16 cellular contexts compared by ENCODE assay signal in the genomic region with DNA sequence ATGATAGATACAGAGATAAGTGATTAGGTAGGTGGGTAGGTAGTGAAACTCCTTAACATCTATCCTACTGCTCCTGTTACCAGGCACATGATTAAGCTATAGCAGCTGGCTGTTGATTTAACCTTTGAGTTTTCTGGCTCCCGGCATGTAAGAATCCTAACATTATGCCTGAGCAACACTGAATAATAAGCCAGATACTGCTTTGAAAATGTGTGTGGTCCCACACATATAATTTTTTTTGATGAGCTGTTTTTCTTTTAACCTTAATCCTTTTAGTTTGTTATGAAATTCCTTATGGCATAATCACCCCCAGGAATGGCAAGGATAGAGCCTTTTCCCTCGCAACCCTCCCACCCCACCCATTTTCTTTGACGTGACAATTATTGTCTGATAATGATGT.
DNase-seq lines count a peak whose midpoint lies in the region; ATAC-seq and TF ChIP-seq lines count a peak whose summit lies in the region.
"Had no signal": no experiment of that assay in that cellular context is flagged by ENCODE, and none has a peak within 500 bp of the region (broad histone marks: within the 10 kb centered on the region; RNA-seq: fewer than 3 reads in every experiment).

No MANE protein-coding gene starts in this region.

- no peak for TF ChIP-seq EP300 in sigmoid colon (IDR thresholded peaks at IDR 0.05)

- H3K36me3 ChIP-seq in sigmoid colon (no peaks in the 10 kb centered on the region), testis (ENCODE audit: low read depth, missing control alignments) (no peaks in the 10 kb centered on the region)
- H3K36me3 ChIP-seq: lower lobe of right lung, pancreas had no signal

- DNase-seq in AG09309 (ENCODE audit: low read depth) (peak; percentile 42), HT1080 (ENCODE audit: low read depth) (peak; percentile 78), kidney tubule cell (ENCODE audit: low spot score) (peak; percentile 30), sigmoid colon (no peak), testis (no peak), erythroblast (lab: John Stamatoyannopoulos, UW) (no peak)
- DNase-seq in activated naive CD4-positive, alpha-beta T cell treated with anti-CD3 and anti-CD28 coated beads, Interleukin-2, amount 50 U/mL, for 72 hours (ENCODE audit: low spot score in 2 of 2) = no peak
- DNase-seq: activated CD4-positive, alpha-beta T cell treated with anti-CD3 and anti-CD28 coated beads, Interleukin-2, amount 10 ng/mL, durations not matched to agents 24 days and 14 days; effector memory CD4-positive, alpha-beta T cell; lower lobe of right lung; NCI-H1694 treated with DMSO at 0.1 percent for 48 hours; pancreas had no signal

- peaks cover 0 to 5% of the 10 kb centered on the region in 2 donors for H3K9me3 Mint-ChIP-seq in activated naive CD4-positive, alpha-beta T cell treated with anti-CD3 and anti-CD28 coated beads, Interleukin-2, amount 50 U/mL, for 72 hours
- H3K9me3 Mint-ChIP-seq: activated T-helper 17 cell treated with anti-CD3 and anti-CD28 coated beads, Interleukin-2, amount 50 U/mL, for 72 hours; stimulated activated memory B cell treated with anti-CD40 and anti-IgM and Interleukin-4, amounts not matched to agents 10 μg/mL and 1 μg/mL and 100 μg/mL, for 72 hours had no signal

- H3K27me3 ChIP-seq in sigmoid colon (no peaks in the 10 kb centered on the region), testis (no peaks in the 10 kb centered on the region)
- H3K27me3 ChIP-seq: pancreas had no signal

- TF ChIP-seq CTCF in AG09309 (IDR thresholded peaks at IDR 0.05; ENCODE audit: control insufficient read depth, insufficient read depth, low read depth, low read length, missing control alignments) (no peak), WI38 (IDR thresholded peaks at IDR 0.05; ENCODE audit: low read depth, low read length) (no peak), sigmoid colon (IDR thresholded peaks at IDR 0.05) (no peak), testis (IDR thresholded peaks at IDR 0.05) (no peak)

- no peak for ATAC-seq in activated naive CD4-positive, alpha-beta T cell treated with anti-CD3 and anti-CD28 coated beads, Interleukin-2, amount 50 U/mL, for 72 hours
- ATAC-seq: activated T-helper 17 cell treated with anti-CD3 and anti-CD28 coated beads, Interleukin-2, amount 50 U/mL, for 72 hours; lower lobe of right lung; stimulated activated memory B cell treated with anti-CD40 and anti-IgM and Interleukin-4, amounts not matched to agents 10 μg/mL and 1 μg/mL and 100 μg/mL, for 72 hours had no signal

- intact Hi-C loops in sigmoid colon (cut with DNase I) (no loop called here), testis (cut with DNase I; ENCODE audit: low total_unique reads) (no loop called here)

- H3K27ac ChIP-seq in sigmoid colon (no peak overlapping the region), testis (no peak overlapping the region)
- H3K27ac ChIP-seq: lower lobe of right lung had no signal

- 18 to 58% methylated on average over 3 of the region's 3 CpGs for WGBS in sigmoid colon, 2 donors
- 58 to 66% methylated on average over 3 of the region's 3 CpGs for WGBS in testis, 2 donors

- no peak overlapping the region for H3K27ac Mint-ChIP-seq in activated naive CD4-positive, alpha-beta T cell treated with anti-CD3 and anti-CD28 coated beads, Interleukin-2, amount 50 U/mL, for 72 hours
- H3K27ac Mint-ChIP-seq: activated CD4-positive, alpha-beta T cell treated with anti-CD3 and anti-CD28 coated beads, Interleukin-2, amount 10 ng/mL, durations not matched to agents 24 days and 14 days; activated T-helper 17 cell treated with anti-CD3 and anti-CD28 coated beads, Interleukin-2, amount 50 U/mL, for 72 hours; stimulated activated memory B cell treated with anti-CD40 and anti-IgM and Interleukin-4, amounts not matched to agents 10 μg/mL and 1 μg/mL and 100 μg/mL, for 72 hours had no signal

- no peaks in the 10 kb centered on the region for H3K36me3 Mint-ChIP-seq in activated naive CD4-positive, alpha-beta T cell treated with anti-CD3 and anti-CD28 coated beads, Interleukin-2, amount 50 U/mL, for 72 hours
- H3K36me3 Mint-ChIP-seq: brain; stimulated activated memory B cell treated with anti-CD40 and anti-IgM and Interleukin-4, amounts not matched to agents 10 μg/mL and 1 μg/mL and 100 μg/mL, for 72 hours had no signal

- no peak overlapping the region for H3K4me3 ChIP-seq in AG09309 (ENCODE audit: control insufficient read depth, low read depth, low read length)
- peak overlapping the region; percentile 22; the same call in 1 of the 2 replicates for H3K4me3 ChIP-seq in WI38 (ENCODE audit: low read depth, low read length)
- no peak overlapping the region for H3K4me3 ChIP-seq in sigmoid colon
- no peak overlapping the region for H3K4me3 ChIP-seq in testis
- H3K4me3 ChIP-seq: lower lobe of right lung, pancreas had no signal

- no peak for TF ChIP-seq POLR2A in sigmoid colon (IDR thresholded peaks at IDR 0.05)
- TF ChIP-seq POLR2A in testis (IDR thresholded peaks at IDR 0.05) = no peak
- no peak for TF ChIP-seq POLR2A in erythroblast (IDR thresholded peaks at IDR 0.05; ENCODE audit: low read length)

- no peaks in the 10 kb centered on the region for H3K9me3 ChIP-seq in sigmoid colon
- H3K9me3 ChIP-seq in testis = no peaks in the 10 kb centered on the region
- H3K9me3 ChIP-seq: lower lobe of right lung, pancreas had no signal

- H3K4me1 ChIP-seq in sigmoid colon = peaks cover 0 to 6% (median 3%) of the 10 kb centered on the region in 4 donors
- H3K4me1 ChIP-seq in testis = peaks cover 10% of the 10 kb centered on the region

Comparison
In these comparisons a context has a peak if more than half of its experiments do, and no peak if none do; other contexts are left out.
1. DNase-seq: peak in AG09309 (single experiment), HT1080 (single experiment) and kidney tubule cell (single experiment); none in activated naive CD4-positive, alpha-beta T cell treated with anti-CD3 and anti-CD28 coated beads, Interleukin-2, amount 50 U/mL, for 72 hours (0 of 2), sigmoid colon (single experiment), testis (single experiment) and erythroblast (0 of 2).